ENCODE assay signal across 17 cellular contexts in the genomic region with DNA sequence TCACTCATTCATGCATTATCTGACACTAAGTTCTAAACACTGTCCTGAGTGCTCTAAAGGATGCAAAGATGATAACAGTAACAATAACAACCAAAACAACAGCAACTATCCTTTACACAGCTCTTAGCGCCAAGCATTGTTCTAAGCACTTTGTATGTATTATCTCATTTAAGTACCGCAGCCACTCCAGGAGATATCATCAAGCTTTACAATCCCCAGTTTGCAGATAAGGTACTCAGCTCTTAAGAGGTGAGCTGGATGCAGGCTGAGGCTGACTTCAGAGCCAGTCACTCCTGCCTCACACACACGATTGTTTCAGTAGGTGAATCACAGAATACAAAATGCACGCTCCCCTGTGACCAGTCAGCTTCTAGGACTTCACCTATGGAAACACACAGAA.
A peak's percentile ranks its signal among the peaks of the same experiment; 100 is the strongest.
DNase-seq lines count a peak whose midpoint lies in the region; ATAC-seq, FAIRE-seq and TF ChIP-seq lines count a peak whose summit lies in the region.
"Had no signal": no experiment of that assay in that cellular context is flagged by ENCODE, and none has a peak within 500 bp of the region (broad histone marks: within the 10 kb centered on the region; RNA-seq: fewer than 3 reads in every experiment).

No MANE protein-coding gene starts in this region.

- peaks cover 2% of the 10 kb centered on the region for H3K9me3 ChIP-seq in T-helper 17 cell (ENCODE audit: control insufficient read depth, low read length, poor library complexity, severe bottlenecking)
- H3K9me3 ChIP-seq: HAP-1, SJCRH30 had no signal

- FAIRE-seq in HTR-8/SVneo (lab: Jason Lieb, UNC): no peak

- no peaks in the 10 kb centered on the region for H3K9me3 Mint-ChIP-seq in natural killer cell treated with Interleukin-12 subunit alpha and Interleukin-12 subunit beta and Interleukin-15 and Interleukin-18, amount 100 ng/mL, for 72 hours
- no peaks in the 10 kb centered on the region for H3K9me3 Mint-ChIP-seq in natural killer cell
- no peaks in the 10 kb centered on the region for H3K9me3 Mint-ChIP-seq in stimulated activated naive B cell treated with anti-CD40 and anti-IgM and Interleukin-4, amounts not matched to agents 10 μg/mL and 1 μg/mL and 100 μg/mL, for 72 hours
- H3K9me3 Mint-ChIP-seq: CD8-positive, alpha-beta memory T cell had no signal

- no peak overlapping the region for H3K4me3 Mint-ChIP-seq in natural killer cell treated with Interleukin-12 subunit alpha and Interleukin-12 subunit beta and Interleukin-15 and Interleukin-18, amount 100 ng/mL, for 72 hours
- no peak overlapping the region for H3K4me3 Mint-ChIP-seq in natural killer cell
- no peak overlapping the region for H3K4me3 Mint-ChIP-seq in T-helper 17 cell
- no peak overlapping the region for H3K4me3 Mint-ChIP-seq in stimulated activated naive B cell treated with anti-CD40 and anti-IgM and Interleukin-4, amounts not matched to agents 10 μg/mL and 1 μg/mL and 100 μg/mL, for 72 hours
- H3K4me3 Mint-ChIP-seq: CD8-positive, alpha-beta memory T cell had no signal

- H3K4me1 Mint-ChIP-seq in natural killer cell treated with Interleukin-12 subunit alpha and Interleukin-12 subunit beta and Interleukin-15 and Interleukin-18, amount 100 ng/mL, for 72 hours (ENCODE audit: low read depth in 2 of 2): no peaks in the 10 kb centered on the region
- H3K4me1 Mint-ChIP-seq in natural killer cell: no peaks in the 10 kb centered on the region
- peaks cover 7% of the 10 kb centered on the region for H3K4me1 Mint-ChIP-seq in T-helper 17 cell
- peaks cover 45 to 81% of the 10 kb centered on the region in 2 donors for H3K4me1 Mint-ChIP-seq in stimulated activated naive B cell treated with anti-CD40 and anti-IgM and Interleukin-4, amounts not matched to agents 10 μg/mL and 1 μg/mL and 100 μg/mL, for 72 hours
- H3K4me1 Mint-ChIP-seq: CD8-positive, alpha-beta memory T cell had no signal

- DNase-seq in natural killer cell treated with Interleukin-12 subunit alpha and Interleukin-12 subunit beta and Interleukin-15 and Interleukin-18, amount 100 ng/mL, for 72 hours (ENCODE audit: low spot score): peak; percentile 44
- no peak for DNase-seq in natural killer cell
- no peak for DNase-seq in T-helper 17 cell
- peak; percentile 69 for DNase-seq in islet precursor cell
- no peak for DNase-seq in stimulated activated naive B cell treated with anti-CD40 and anti-IgM and Interleukin-4, amounts not matched to agents 10 μg/mL and 1 μg/mL and 100 μg/mL, for 72 hours
- DNase-seq in NCI-H82 treated with DMSO at 0.1 percent for 48 hours (lab: John Stamatoyannopoulos, UW; ENCODE audit: unreplicated experiment): no peak
- no peak for DNase-seq in HTR-8/SVneo (ENCODE audit: insufficient read length, low spot score)
- DNase-seq: C1 segment of cervical spinal cord; CD8-positive, alpha-beta memory T cell; DMS79; GM23248; NCI-H1092 treated with DMSO at 0.1 percent for 48 hours; NCI-H146; NCI-H510A treated with DMSO at 0.1 percent for 48 hours; SJCRH30 had no signal

- TF ChIP-seq CTCF in natural killer cell (IDR thresholded peaks at IDR 0.05): no peak

- intact Hi-C loops in natural killer cell (cut with micrococcal nuclease): no loop called here

- H3K36me3 Mint-ChIP-seq in natural killer cell treated with Interleukin-12 subunit alpha and Interleukin-12 subunit beta and Interleukin-15 and Interleukin-18, amount 100 ng/mL, for 72 hours: no peaks in the 10 kb centered on the region
- no peaks in the 10 kb centered on the region for H3K36me3 Mint-ChIP-seq in natural killer cell
- peaks cover 4% of the 10 kb centered on the region for H3K36me3 Mint-ChIP-seq in T-helper 17 cell (ENCODE audit: low read depth)
- peaks cover 50 to 59% of the 10 kb centered on the region in 2 donors for H3K36me3 Mint-ChIP-seq in stimulated activated naive B cell treated with anti-CD40 and anti-IgM and Interleukin-4, amounts not matched to agents 10 μg/mL and 1 μg/mL and 100 μg/mL, for 72 hours
- H3K36me3 Mint-ChIP-seq: CD8-positive, alpha-beta memory T cell had no signal

- ATAC-seq in natural killer cell treated with Interleukin-12 subunit alpha and Interleukin-12 subunit beta and Interleukin-15 and Interleukin-18, amount 100 ng/mL, for 72 hours: no peak
- ATAC-seq in natural killer cell (no peak), T-helper 17 cell (no peak), GM19351 (IDR thresholded peaks at IDR 0.05; ENCODE audit: unreplicated experiment) (no peak)
- ATAC-seq in stimulated activated naive B cell treated with anti-CD40 and anti-IgM and Interleukin-4, amounts not matched to agents 10 μg/mL and 1 μg/mL and 100 μg/mL, for 72 hours (replicated peaks): no peak

- H3K27me3 Mint-ChIP-seq in natural killer cell treated with Interleukin-12 subunit alpha and Interleukin-12 subunit beta and Interleukin-15 and Interleukin-18, amount 100 ng/mL, for 72 hours: peaks cover 31 to 38% of the 10 kb centered on the region in 2 donors
- H3K27me3 Mint-ChIP-seq in natural killer cell (ENCODE audit: low read depth in 2 of 2) (peaks cover 15 to 40% of the 10 kb centered on the region in 2 donors), T-helper 17 cell (peaks cover 57% of the 10 kb centered on the region)
- H3K27me3 Mint-ChIP-seq in stimulated activated naive B cell treated with anti-CD40 and anti-IgM and Interleukin-4, amounts not matched to agents 10 μg/mL and 1 μg/mL and 100 μg/mL, for 72 hours: no peaks in the 10 kb centered on the region

- H3K27ac Mint-ChIP-seq in natural killer cell treated with Interleukin-12 subunit alpha and Interleukin-12 subunit beta and Interleukin-15 and Interleukin-18, amount 100 ng/mL, for 72 hours: no peak overlapping the region
- H3K27ac Mint-ChIP-seq in natural killer cell: no peak overlapping the region
- peak overlapping the region; percentile 2 for H3K27ac Mint-ChIP-seq in T-helper 17 cell
- peak overlapping the region; percentile 44 for H3K27ac Mint-ChIP-seq in stimulated activated naive B cell treated with anti-CD40 and anti-IgM and Interleukin-4, amounts not matched to agents 10 μg/mL and 1 μg/mL and 100 μg/mL, for 72 hours
- H3K27ac Mint-ChIP-seq: CD8-positive, alpha-beta memory T cell had no signal

Comparison
In these comparisons a context has a peak if more than half of its experiments do, and no peak if none do; other contexts are left out.
1. DNase-seq: peak in natural killer cell treated with Interleukin-12 subunit alpha and Interleukin-12 subunit beta and Interleukin-15 and Interleukin-18, amount 100 ng/mL, for 72 hours (single experiment) and islet precursor cell (single experiment); none in natural killer cell (single experiment), T-helper 17 cell (0 of 3), stimulated activated naive B cell treated with anti-CD40 and anti-IgM and Interleukin-4, amounts not matched to agents 10 μg/mL and 1 μg/mL and 100 μg/mL, for 72 hours (single experiment), NCI-H82 treated with DMSO at 0.1 percent for 48 hours (single experiment) and HTR-8/SVneo (single experiment).
2. H3K27ac Mint-ChIP-seq: peak in T-helper 17 cell (single experiment) and stimulated activated naive B cell treated with anti-CD40 and anti-IgM and Interleukin-4, amounts not matched to agents 10 μg/mL and 1 μg/mL and 100 μg/mL, for 72 hours (single experiment); none in natural killer cell treated with Interleukin-12 subunit alpha and Interleukin-12 subunit beta and Interleukin-15 and Interleukin-18, amount 100 ng/mL, for 72 hours (0 of 2) and natural killer cell (0 of 2).